17 cellular contexts compared by ENCODE assay signal in genomic region chr9:99356512-99356971, GRCh38.
DNase-seq lines count a peak whose midpoint lies in the region; ATAC-seq and TF ChIP-seq lines count a peak whose summit lies in the region.
"Had no signal": no experiment of that assay in that cellular context is flagged by ENCODE, and none has a peak within 500 bp of the region (broad histone marks: within the 10 kb centered on the region; RNA-seq: fewer than 3 reads in every experiment).

No MANE protein-coding gene starts in this region.

- H4K20me1 ChIP-seq in neural progenitor cell (ENCODE audit: low read depth), result no peaks in the 10 kb centered on the region

- 53 to 69% (median 64%) methylated on average over 4 to 5 of the region's 5 CpGs for WGBS in adrenal gland, 4 donors

- H3K27ac ChIP-seq in adrenal gland, result no peak overlapping the region
- peak overlapping the region; percentile 86 for H3K27ac ChIP-seq in left ventricle myocardium inferior (replicated peaks)
- H3K27ac ChIP-seq in neural progenitor cell, result no peak overlapping the region
- H3K27ac ChIP-seq: A549 had no signal

- no peak overlapping the region for H2AFZ ChIP-seq in neural progenitor cell (replicated peaks)

- no peak for ATAC-seq in HG03342 (IDR thresholded peaks at IDR 0.05; ENCODE audit: unreplicated experiment)
- ATAC-seq: A549 had no signal

- no peak for TF ChIP-seq CTCF in adrenal gland (IDR thresholded peaks at IDR 0.05)
- no peak for TF ChIP-seq CTCF in left ventricle myocardium inferior (IDR thresholded peaks at IDR 0.05; ENCODE audit: borderline replicate concordance)
- TF ChIP-seq CTCF in neural progenitor cell (IDR thresholded peaks at IDR 0.05), result no peak

- intact Hi-C loops in adrenal gland (cut with DNase I) (loop anchor here in 1 of 2 donors (5.0 kb wide), 1 partner anchor 49 kb away; no protein-coding TSS in a partner anchor), left ventricle myocardium inferior (cut with micrococcal nuclease) (no loop called here)

- H3K4me1 Mint-ChIP-seq in neural progenitor cell, result no peaks in the 10 kb centered on the region
- H3K4me1 Mint-ChIP-seq in T-helper 2 cell treated with Interferon-gamma antibody and Interleukin-4, amounts not matched to agents 5 μg/mL and 100 μg/mL, for 36 hours (ENCODE audit: low read depth), result no peaks in the 10 kb centered on the region
- H3K4me1 Mint-ChIP-seq: immature natural killer cell, naive B cell had no signal

- H3K27me3 ChIP-seq in adrenal gland (no peaks in the 10 kb centered on the region), left ventricle myocardium inferior (ENCODE audit: low read depth) (peaks cover 6% of the 10 kb centered on the region), neural progenitor cell (no peaks in the 10 kb centered on the region)

- H3K4me3 ChIP-seq in adrenal gland (no peak overlapping the region), left ventricle myocardium inferior (no peak overlapping the region), neural progenitor cell (no peak overlapping the region)
- H3K4me3 ChIP-seq: A549, tibial nerve had no signal

- no peak overlapping the region for H3K4me2 ChIP-seq in neural progenitor cell
- H3K4me2 ChIP-seq: A549 had no signal

- no peak for TF ChIP-seq POLR2A in adrenal gland (IDR thresholded peaks at IDR 0.05)

- no peaks in the 10 kb centered on the region for H3K9me3 Mint-ChIP-seq in neural progenitor cell
- no peaks in the 10 kb centered on the region for H3K9me3 Mint-ChIP-seq in T-helper 2 cell treated with Interferon-gamma antibody and Interleukin-4, amounts not matched to agents 5 μg/mL and 100 μg/mL, for 36 hours
- H3K9me3 Mint-ChIP-seq: naive B cell had no signal

- H3K4me3 Mint-ChIP-seq in neural progenitor cell, result no peak overlapping the region
- H3K4me3 Mint-ChIP-seq in T-helper 2 cell treated with Interferon-gamma antibody and Interleukin-4, amounts not matched to agents 5 μg/mL and 100 μg/mL, for 36 hours, result no peak overlapping the region
- H3K4me3 Mint-ChIP-seq: immature natural killer cell, naive B cell had no signal

- H3F3A ChIP-seq in neural progenitor cell (ENCODE audit: low read depth), result peaks cover 2% of the 10 kb centered on the region

- H3K36me3 ChIP-seq in adrenal gland (replicated peaks in 1 of 2), result no peaks in the 10 kb centered on the region
- H3K36me3 ChIP-seq in left ventricle myocardium inferior, result no peaks in the 10 kb centered on the region
- no peaks in the 10 kb centered on the region for H3K36me3 ChIP-seq in neural progenitor cell
- H3K36me3 ChIP-seq: tibial nerve had no signal

- H3K9me3 ChIP-seq in adrenal gland (replicated peaks in 1 of 3) (no peaks in the 10 kb centered on the region), left ventricle myocardium inferior (replicated peaks) (no peaks in the 10 kb centered on the region), neural progenitor cell (ENCODE audit: low read depth) (no peaks in the 10 kb centered on the region)
- H3K9me3 ChIP-seq: A549, tibial nerve had no signal

- H3K4me1 ChIP-seq in adrenal gland (replicated peaks in 1 of 2) (no peaks in the 10 kb centered on the region), left ventricle myocardium inferior (peaks cover 39% of the 10 kb centered on the region), neural progenitor cell (no peaks in the 10 kb centered on the region)
- H3K4me1 ChIP-seq: A549 had no signal

- no peaks in the 10 kb centered on the region for H3K79me2 ChIP-seq in neural progenitor cell (ENCODE audit: low read depth)

- no peaks in the 10 kb centered on the region for H3K36me3 Mint-ChIP-seq in neural progenitor cell
- H3K36me3 Mint-ChIP-seq in T-helper 2 cell treated with Interferon-gamma antibody and Interleukin-4, amounts not matched to agents 5 μg/mL and 100 μg/mL, for 36 hours (ENCODE audit: low read depth), result no peaks in the 10 kb centered on the region
- H3K36me3 Mint-ChIP-seq: immature natural killer cell, naive B cell had no signal

- no peak overlapping the region for H3K9ac ChIP-seq in neural progenitor cell

- DNase-seq in AG08396 (ENCODE audit: low spot score), result peak; percentile 38
- peak in 4 of 7 donors; percentile 32 to 58 (median 39) for DNase-seq in adrenal gland
- peak; percentile 72 for DNase-seq in left ventricle myocardium inferior
- peak; percentile 74 for DNase-seq in pons (ENCODE audit: low spot score)
- DNase-seq in neural progenitor cell (ENCODE audit: low spot score), result no peak
- DNase-seq in T-helper 2 cell treated with Interferon-gamma antibody and Interleukin-4, amounts not matched to agents 5 μg/mL and 100 μg/mL, for 36 hours (ENCODE audit: low spot score), result no peak
- no peak for DNase-seq in HT-29 (ENCODE audit: low spot score)
- DNase-seq: activated CD4-positive, CD25-positive, alpha-beta regulatory T cell treated with anti-CD3 and anti-CD28 coated beads, Interleukin-2, amount 50 U/mL, for 72 hours; activated T-cell treated with anti-CD3 and anti-CD28 coated beads for 4 hours; cortex of kidney; immature natural killer cell; Kasumi-1; naive B cell; NCI-H2171 had no signal

- peaks cover 8% of the 10 kb centered on the region for H3K27me3 Mint-ChIP-seq in neural progenitor cell (ENCODE audit: insufficient read depth, low read depth)
- peaks cover 16% of the 10 kb centered on the region for H3K27me3 Mint-ChIP-seq in T-helper 2 cell treated with Interferon-gamma antibody and Interleukin-4, amounts not matched to agents 5 μg/mL and 100 μg/mL, for 36 hours (ENCODE audit: low read depth)

- H3K27ac Mint-ChIP-seq in neural progenitor cell, result no peak overlapping the region
- H3K27ac Mint-ChIP-seq in T-helper 2 cell treated with Interferon-gamma antibody and Interleukin-4, amounts not matched to agents 5 μg/mL and 100 μg/mL, for 36 hours, result no peak overlapping the region
- H3K27ac Mint-ChIP-seq: immature natural killer cell had no signal

Comparison
In these comparisons a context has a peak if more than half of its experiments do, and no peak if none do; other contexts are left out.
1. DNase-seq: peak in AG08396 (single experiment), adrenal gland (4 of 7), left ventricle myocardium inferior (single experiment) and pons (single experiment); none in neural progenitor cell (single experiment), T-helper 2 cell treated with Interferon-gamma antibody and Interleukin-4, amounts not matched to agents 5 μg/mL and 100 μg/mL, for 36 hours (single experiment) and HT-29 (single experiment).